Comparison of ENCODE assay signal across 19 cellular contexts in genomic region chr14:40697221-40697620, GRCh38.
DNase-seq lines count a peak whose midpoint lies in the region; ATAC-seq and TF ChIP-seq lines count a peak whose summit lies in the region.
"Had no signal": no experiment of that assay in that cellular context is flagged by ENCODE, and none has a peak within 500 bp of the region (broad histone marks: within the 10 kb centered on the region; RNA-seq: fewer than 3 reads in every experiment).

No MANE protein-coding gene starts in this region.

- H3K4me1 ChIP-seq in OCI-LY1 (ENCODE audit: insufficient read depth, low read length, severe bottlenecking) (no peaks in the 10 kb centered on the region), tibial nerve (no peaks in the 10 kb centered on the region), body of pancreas (no peaks in the 10 kb centered on the region), HAP-1 (peaks cover 12% of the 10 kb centered on the region)

- whole genome bisulfite sequencing in tibial nerve, 2 donors: 82 to 83% methylated on average over 1 of the region's 1 CpG
- 21 to 36% methylated on average over 1 of the region's 1 CpG for WGBS in body of pancreas, 2 donors

- H3K4me2 ChIP-seq in OCI-LY1 (ENCODE audit: low read length): no peak overlapping the region
- H3K4me2 ChIP-seq: GM23338 had no signal

- in situ Hi-C loops in HAP-1 (cut with MboI; ENCODE audit: low sequenced_read_pairs): no loop called here

- H3K4me3 ChIP-seq in OCI-LY1 (ENCODE audit: low read depth, low read length, poor library complexity, severe bottlenecking) (no peak overlapping the region), tibial nerve (no peak overlapping the region), body of pancreas (no peak overlapping the region), HAP-1 (no peak overlapping the region)
- H3K4me3 ChIP-seq: GM23338, K562, SK-N-MC had no signal

- intact Hi-C loops in body of pancreas (cut with DNase I): no loop called here

- TF ChIP-seq CTCF in OCI-LY1 (IDR thresholded peaks at IDR 0.05; ENCODE audit: low read length) (no peak), tibial nerve (IDR thresholded peaks at IDR 0.05) (no peak), body of pancreas (IDR thresholded peaks at IDR 0.05) (no peak)

- no peak for TF ChIP-seq EP300 in tibial nerve (IDR thresholded peaks at IDR 0.05)

- H2AFZ ChIP-seq in OCI-LY1 (ENCODE audit: low read length): peak overlapping the region; percentile 46; the same call in 1 of the 2 replicates
- H2AFZ ChIP-seq: GM23338 had no signal

- no peaks in the 10 kb centered on the region for H4K20me1 ChIP-seq in OCI-LY1 (ENCODE audit: insufficient read depth, low read length)

- ATAC-seq in GM18867 (IDR thresholded peaks at IDR 0.05; ENCODE audit: unreplicated experiment): no peak
- no peak for ATAC-seq in body of pancreas
- ATAC-seq: GM23338, HCT116, K562 had no signal

- no peaks in the 10 kb centered on the region for H3K27me3 ChIP-seq in OCI-LY1 (ENCODE audit: insufficient read depth, low read length)
- no peaks in the 10 kb centered on the region for H3K27me3 ChIP-seq in tibial nerve
- H3K27me3 ChIP-seq in body of pancreas: no peaks in the 10 kb centered on the region
- H3K27me3 ChIP-seq in HAP-1 (ENCODE audit: low read depth): no peaks in the 10 kb centered on the region

- no peaks in the 10 kb centered on the region for H3F3A ChIP-seq in OCI-LY1 (ENCODE audit: insufficient read depth, low read length)

- H3K79me2 ChIP-seq in OCI-LY1 (ENCODE audit: insufficient read depth, low read length): no peaks in the 10 kb centered on the region

- H3K9me3 ChIP-seq in OCI-LY1 (ENCODE audit: low read length) (peaks cover 5% of the 10 kb centered on the region; the same call in 1 of the 2 replicates), tibial nerve (no peaks in the 10 kb centered on the region), body of pancreas (no peaks in the 10 kb centered on the region), HAP-1 (no peaks in the 10 kb centered on the region)

- no peaks in the 10 kb centered on the region for H3K9me2 ChIP-seq in OCI-LY1 (ENCODE audit: low read depth, low read length)

- H3K27ac ChIP-seq in OCI-LY1 (ENCODE audit: low read depth, low read length, poor library complexity, severe bottlenecking): no peak overlapping the region
- no peak overlapping the region for H3K27ac ChIP-seq in tibial nerve
- no peak overlapping the region for H3K27ac ChIP-seq in body of pancreas
- H3K27ac ChIP-seq: SK-N-MC had no signal

- DNase-seq in A172 (ENCODE audit: low spot score) (peak; percentile 35), SW480 (ENCODE audit: low spot score) (peak; percentile 2), glomerular visceral epithelial cell (ENCODE audit: extremely low spot score) (peak; percentile 15), tibial nerve (ENCODE audit: low spot score in 2 of 2) (no peak), body of pancreas (no peak), HAP-1 (ENCODE audit: low spot score in 2 of 2) (no peak)
- DNase-seq: 8988T, GDM1, NCI-H1417, NCI-H187, NCI-H345, NCI-H524 treated with DMSO at 0.1 percent for 48 hours, SHP77 had no signal

- TF ChIP-seq POLR2A in tibial nerve (IDR thresholded peaks at IDR 0.05): no peak
- TF ChIP-seq POLR2A in body of pancreas (IDR thresholded peaks at IDR 0.05): no peak

- H3K36me3 ChIP-seq in OCI-LY1 (ENCODE audit: insufficient read depth, low read length): no peaks in the 10 kb centered on the region
- no peaks in the 10 kb centered on the region for H3K36me3 ChIP-seq in tibial nerve
- H3K36me3 ChIP-seq in body of pancreas (replicated peaks in 1 of 2; ENCODE audit: insufficient read depth in 1 of 2, low read depth in 2 of 2): no peaks in the 10 kb centered on the region
- H3K36me3 ChIP-seq in HAP-1 (replicated peaks): no peaks in the 10 kb centered on the region

- no peak overlapping the region for H3K9ac ChIP-seq in OCI-LY1 (ENCODE audit: low read length)

Comparison
In these comparisons a context has a peak if more than half of its experiments do, and no peak if none do; other contexts are left out.
1. DNase-seq: peak in A172 (single experiment), SW480 (single experiment) and glomerular visceral epithelial cell (single experiment); none in tibial nerve (0 of 2), body of pancreas (0 of 4) and HAP-1 (0 of 2).